Comparison of ENCODE assay signal across 20 cellular contexts in the genomic region with DNA sequence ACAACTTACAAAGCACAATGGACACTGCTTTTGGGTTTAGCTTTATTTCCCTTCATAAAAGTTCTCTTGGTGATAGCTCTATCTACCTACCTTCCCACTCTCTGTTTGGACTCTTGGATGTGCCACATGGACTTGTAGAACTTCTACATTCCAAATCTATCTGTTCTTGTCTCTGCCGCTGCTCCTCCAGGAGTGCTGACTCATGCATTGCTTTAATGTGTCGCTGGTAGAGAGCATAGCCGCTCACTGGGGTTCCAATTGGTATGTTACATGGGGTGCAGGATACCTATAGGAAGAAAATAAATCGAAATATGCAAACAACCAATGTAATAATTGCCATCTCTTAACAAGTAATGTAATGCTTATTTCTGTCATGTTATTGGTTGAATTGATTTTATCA.
DNase-seq lines count a peak whose midpoint lies in the region; ATAC-seq and TF ChIP-seq lines count a peak whose summit lies in the region.
"Had no signal": no experiment of that assay in that cellular context is flagged by ENCODE, and none has a peak within 500 bp of the region (broad histone marks: within the 10 kb centered on the region; RNA-seq: fewer than 3 reads in every experiment).

No MANE protein-coding gene starts in this region.

- TF ChIP-seq CTCF in A673 (conservative IDR thresholded peaks at IDR 0.05; ENCODE audit: low read depth, low read length), result no peak

- no peaks in the 10 kb centered on the region for H3K27me3 Mint-ChIP-seq in activated naive CD8-positive, alpha-beta T cell treated with anti-CD3 and anti-CD28 coated beads, Interleukin-2, amount 50 U/mL, for 24 hours
- H3K27me3 Mint-ChIP-seq: IgD-negative memory B cell had no signal

- H3K36me3 ChIP-seq in A673 (ENCODE audit: insufficient read depth, low read length, poor library complexity, severe bottlenecking), result peaks cover 13% of the 10 kb centered on the region
- peaks cover 3% of the 10 kb centered on the region for H3K36me3 ChIP-seq in H7 (replicated peaks; ENCODE audit: control insufficient read depth, insufficient read depth, low read length)

- no TSS peak for BruUV-seq in A673 (replicated peaks; lab: Mats Ljungman, UMichigan)

- H3K27ac ChIP-seq in A673 (ENCODE audit: low read depth, low read length, poor library complexity, severe bottlenecking), result peak overlapping the region; percentile 2
- H3K27ac ChIP-seq: PC-9, SJSA1 had no signal

- POLR2A ChIA-PET in A673 (lab: Charles Lee; ENCODE audit: low non-redundant PET), result no interaction called here

- H3K4me1 Mint-ChIP-seq in activated naive CD8-positive, alpha-beta T cell treated with anti-CD3 and anti-CD28 coated beads, Interleukin-2, amount 50 U/mL, for 24 hours, result peaks cover 7% of the 10 kb centered on the region
- H3K4me1 Mint-ChIP-seq: CD14-positive monocyte had no signal

- no peak overlapping the region for H3K4me3 Mint-ChIP-seq in activated naive CD8-positive, alpha-beta T cell treated with anti-CD3 and anti-CD28 coated beads, Interleukin-2, amount 50 U/mL, for 24 hours
- H3K4me3 Mint-ChIP-seq: CD14-positive monocyte, IgD-negative memory B cell had no signal

- DNase-seq in A673 (ENCODE audit: low spot score) (peak; percentile 24), H7 (peak; percentile 20), amniotic epithelial cell (ENCODE audit: low read depth) (peak; percentile 26), iris pigment epithelial cell (ENCODE audit: low read depth) (peak; percentile 12), NCI-H2227 (lab: John Stamatoyannopoulos, UW; ENCODE audit: unreplicated experiment) (no peak), NCI-H748 treated with DMSO at 0.1 percent for 48 hours (lab: John Stamatoyannopoulos, UW) (no peak)
- DNase-seq in activated naive CD8-positive, alpha-beta T cell treated with anti-CD3 and anti-CD28 coated beads, Interleukin-2, amount 50 U/mL, for 24 hours, result no peak
- DNase-seq: AML-193, Caco-2, MV-4-11, NCI-H1417, NCI-H1930, NCI-H2171, NCI-H774, PC-9, SW 1271 had no signal

- CTCF ChIA-PET in A673 (lab: Charles Lee), result no interaction called here

- peaks cover 36% of the 10 kb centered on the region for H3K36me3 Mint-ChIP-seq in activated naive CD8-positive, alpha-beta T cell treated with anti-CD3 and anti-CD28 coated beads, Interleukin-2, amount 50 U/mL, for 24 hours (ENCODE audit: low read depth)

- H3K4me3 ChIP-seq in A673 (ENCODE audit: low read depth, low read length, poor library complexity, severe bottlenecking) (no peak overlapping the region), H7 (ENCODE audit: insufficient read depth, low read depth, low read length) (no peak overlapping the region)
- H3K4me3 ChIP-seq: PC-9, SJSA1 had no signal

- peaks cover 16% of the 10 kb centered on the region for H3K4me1 ChIP-seq in A673 (ENCODE audit: insufficient read depth, low read length, poor library complexity, severe bottlenecking)
- H3K4me1 ChIP-seq: Caco-2, SJSA1 had no signal

- H3K27me3 ChIP-seq in A673 (replicated peaks; ENCODE audit: insufficient read depth, low read depth, low read length, poor library complexity) (no peaks in the 10 kb centered on the region), H7 (ENCODE audit: control insufficient read depth, insufficient read depth, low read length) (no peaks in the 10 kb centered on the region)
- H3K27me3 ChIP-seq: SJSA1 had no signal

- no peaks in the 10 kb centered on the region for H3K9me3 ChIP-seq in A673 (ENCODE audit: low read depth, low read length, poor library complexity, severe bottlenecking)
- H3K9me3 ChIP-seq: Caco-2, SJSA1 had no signal

- no peak overlapping the region for H3K27ac Mint-ChIP-seq in activated naive CD8-positive, alpha-beta T cell treated with anti-CD3 and anti-CD28 coated beads, Interleukin-2, amount 50 U/mL, for 24 hours
- H3K27ac Mint-ChIP-seq: CD14-positive monocyte, IgD-negative memory B cell had no signal

- ATAC-seq in activated naive CD8-positive, alpha-beta T cell treated with anti-CD3 and anti-CD28 coated beads, Interleukin-2, amount 50 U/mL, for 24 hours, result no peak
- ATAC-seq in HG02840 (IDR thresholded peaks at IDR 0.05; ENCODE audit: low FRiP score, unreplicated experiment), result no peak

- H3K9me3 Mint-ChIP-seq in activated naive CD8-positive, alpha-beta T cell treated with anti-CD3 and anti-CD28 coated beads, Interleukin-2, amount 50 U/mL, for 24 hours, result no peaks in the 10 kb centered on the region
- H3K9me3 Mint-ChIP-seq: IgD-negative memory B cell had no signal

- intact Hi-C loops in A673 (cut with micrococcal nuclease; ENCODE audit: unreplicated experiment), result no loop called here

Comparison
In these comparisons a context has a peak if more than half of its experiments do, and no peak if none do; other contexts are left out.
1. DNase-seq: peak in A673 (single experiment), H7 (single experiment), amniotic epithelial cell (single experiment) and iris pigment epithelial cell (single experiment); none in activated naive CD8-positive, alpha-beta T cell treated with anti-CD3 and anti-CD28 coated beads, Interleukin-2, amount 50 U/mL, for 24 hours (single experiment), NCI-H2227 (single experiment) and NCI-H748 treated with DMSO at 0.1 percent for 48 hours (single experiment).